ENCODE assay signal across 17 cellular contexts in the genomic region with DNA sequence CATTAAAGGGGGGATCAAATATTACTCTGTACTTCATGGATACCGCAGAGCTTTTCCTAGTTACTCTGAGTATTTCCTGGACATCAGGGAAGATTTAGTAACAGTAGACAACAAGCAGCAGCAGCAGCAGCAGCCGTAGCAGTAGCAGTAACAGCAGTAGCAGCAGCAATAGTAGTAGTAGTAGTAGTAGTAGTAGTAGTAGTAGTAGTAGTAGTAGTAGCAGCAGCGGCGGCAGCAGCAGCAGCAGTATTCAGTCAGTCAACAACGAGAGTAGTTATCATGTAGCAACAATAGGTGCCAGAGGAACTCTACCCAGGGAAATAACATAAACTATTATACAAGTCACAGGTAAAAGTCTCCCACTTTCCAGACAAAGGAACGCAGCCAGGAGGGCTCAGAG. TPM values are rescaled to one million over a fixed set of nuclear protein-coding genes. Genes with fewer than 3 reads are reported as not detected.
DNase-seq lines count a peak whose midpoint lies in the region; ATAC-seq and TF ChIP-seq lines count a peak whose summit lies in the region.
"Had no signal": no experiment of that assay in that cellular context is flagged by ENCODE, and none has a peak within 500 bp of the region (broad histone marks: within the 10 kb centered on the region; RNA-seq: fewer than 3 reads in every experiment).

No MANE protein-coding gene starts in this region.

- H3K36me3 Mint-ChIP-seq in endothelial cell (ENCODE audit: low read depth, unreplicated experiment): no peaks in the 10 kb centered on the region
- no peaks in the 10 kb centered on the region for H3K36me3 Mint-ChIP-seq in neural progenitor cell
- peaks cover 8% of the 10 kb centered on the region for H3K36me3 Mint-ChIP-seq in activated naive CD8-positive, alpha-beta T cell treated with anti-CD3 and anti-CD28 coated beads for 36 hours
- H3K36me3 Mint-ChIP-seq in nephron progenitor cell (ENCODE audit: low read depth): no peaks in the 10 kb centered on the region
- H3K36me3 Mint-ChIP-seq: activated CD8-positive, alpha-beta memory T cell treated with anti-CD3 and anti-CD28 coated beads, Interleukin-2, amount 10 ng/mL, durations not matched to agents 7 days and 5 days had no signal

- intact Hi-C loops in right cardiac atrium (cut with DNase I) (loop anchor here in 1 of 4 donors (10.0 kb wide), 1 partner anchor 64 kb away; no protein-coding TSS in a partner anchor), cardiac septum (cut with DNase I) (loop anchor here (10.0 kb wide), 1 partner anchor 106 kb away; no protein-coding TSS in a partner anchor)

- no peak overlapping the region for H3K4me2 ChIP-seq in neural progenitor cell

- no peaks in the 10 kb centered on the region for H4K20me1 ChIP-seq in neural progenitor cell (ENCODE audit: low read depth)

- no peaks in the 10 kb centered on the region for H3K79me2 ChIP-seq in neural progenitor cell (ENCODE audit: low read depth)

- no peak overlapping the region for H2AFZ ChIP-seq in neural progenitor cell (replicated peaks)

- H3K36me3 ChIP-seq in neural progenitor cell: no peaks in the 10 kb centered on the region
- H3K36me3 ChIP-seq: ovary, Peyer's patch had no signal

- H3K9me3 ChIP-seq in right cardiac atrium (ENCODE audit: control insufficient read depth, low read length) (no peaks in the 10 kb centered on the region), neural progenitor cell (ENCODE audit: low read depth) (no peaks in the 10 kb centered on the region)
- H3K9me3 ChIP-seq: ovary, Peyer's patch had no signal

- peaks cover 16% of the 10 kb centered on the region for H3F3A ChIP-seq in neural progenitor cell (ENCODE audit: low read depth)

- H3K4me1 Mint-ChIP-seq in endothelial cell (ENCODE audit: unreplicated experiment): peaks cover 89% of the 10 kb centered on the region
- peaks cover 38% of the 10 kb centered on the region for H3K4me1 Mint-ChIP-seq in neural progenitor cell
- H3K4me1 Mint-ChIP-seq in activated naive CD8-positive, alpha-beta T cell treated with anti-CD3 and anti-CD28 coated beads for 36 hours: peaks cover 80% of the 10 kb centered on the region
- H3K4me1 Mint-ChIP-seq in nephron progenitor cell: peaks cover 39% of the 10 kb centered on the region

- no peak for DNase-seq in right cardiac atrium
- DNase-seq in cardiac septum (ENCODE audit: low spot score): no peak
- DNase-seq in endothelial cell (ENCODE audit: low spot score): no peak
- no peak for DNase-seq in neural progenitor cell (ENCODE audit: low spot score)
- no peak for DNase-seq in stimulated activated CD4-positive, alpha-beta T cell treated with anti-CD3 and anti-CD28 coated beads, Interleukin-1b, Interleukin-23, amount 100 ng/mL, for 48 hours
- DNase-seq in activated naive CD8-positive, alpha-beta T cell treated with anti-CD3 and anti-CD28 coated beads for 36 hours: no peak
- DNase-seq in nephron progenitor cell: no peak
- DNase-seq: activated CD4-positive, alpha-beta T cell treated with anti-CD3 and anti-CD28 coated beads for 48 hours; activated CD8-positive, alpha-beta memory T cell treated with anti-CD3 and anti-CD28 coated beads, Interleukin-2, amount 10 ng/mL, durations not matched to agents 7 days and 5 days; activated naive CD8-positive, alpha-beta T cell treated with anti-CD3 and anti-CD28 coated beads, Interleukin-2, amount 50 U/mL, for 24 hours; CD8-positive, alpha-beta memory T cell; NCI-H446; ovary; Peyer's patch; stimulated activated CD4-positive, alpha-beta T cell treated with anti-CD3 and anti-CD28 coated beads, Interleukin-4, amount 100 ng/mL, for 1 hour had no signal

- H3K4me1 ChIP-seq in right cardiac atrium (ENCODE audit: control insufficient read depth, insufficient read depth, low read length) (peaks cover 6% of the 10 kb centered on the region), neural progenitor cell (peaks cover 30% of the 10 kb centered on the region)

- no peak overlapping the region for H3K9ac ChIP-seq in neural progenitor cell

- H3K27me3 Mint-ChIP-seq in endothelial cell (ENCODE audit: unreplicated experiment) (no peaks in the 10 kb centered on the region), neural progenitor cell (ENCODE audit: insufficient read depth, low read depth) (peaks cover 3% of the 10 kb centered on the region), nephron progenitor cell (ENCODE audit: low read depth, poor library complexity) (no peaks in the 10 kb centered on the region)
- no peaks in the 10 kb centered on the region for H3K27me3 Mint-ChIP-seq in activated naive CD8-positive, alpha-beta T cell treated with anti-CD3 and anti-CD28 coated beads for 36 hours
- H3K27me3 Mint-ChIP-seq: activated CD8-positive, alpha-beta memory T cell treated with anti-CD3 and anti-CD28 coated beads, Interleukin-2, amount 10 ng/mL, durations not matched to agents 7 days and 5 days; activated naive CD8-positive, alpha-beta T cell treated with anti-CD3 and anti-CD28 coated beads, Interleukin-2, amount 50 U/mL, for 24 hours; CD8-positive, alpha-beta memory T cell had no signal

- TF ChIP-seq CTCF in endothelial cell (IDR thresholded peaks at IDR 0.05; ENCODE audit: unreplicated experiment) (no peak), neural progenitor cell (IDR thresholded peaks at IDR 0.05) (no peak), nephron progenitor cell (IDR thresholded peaks at IDR 0.05) (no peak)

- H3K27me3 ChIP-seq in right cardiac atrium (ENCODE audit: control insufficient read depth, insufficient read depth) (no peaks in the 10 kb centered on the region), neural progenitor cell (no peaks in the 10 kb centered on the region)
- H3K27me3 ChIP-seq: ovary, Peyer's patch had no signal

- H3K4me3 ChIP-seq in right cardiac atrium (ENCODE audit: low read length) (no peak overlapping the region), neural progenitor cell (no peak overlapping the region)
- H3K4me3 ChIP-seq: ovary had no signal

- H3K9me3 Mint-ChIP-seq in endothelial cell (ENCODE audit: unreplicated experiment) (no peaks in the 10 kb centered on the region), neural progenitor cell (no peaks in the 10 kb centered on the region), nephron progenitor cell (no peaks in the 10 kb centered on the region)
- no peaks in the 10 kb centered on the region for H3K9me3 Mint-ChIP-seq in activated naive CD8-positive, alpha-beta T cell treated with anti-CD3 and anti-CD28 coated beads for 36 hours
- H3K9me3 Mint-ChIP-seq: activated naive CD8-positive, alpha-beta T cell treated with anti-CD3 and anti-CD28 coated beads, Interleukin-2, amount 50 U/mL, for 24 hours; CD8-positive, alpha-beta memory T cell had no signal

- ATAC-seq in right cardiac atrium: no peak
- ATAC-seq in HG02759 (IDR thresholded peaks at IDR 0.05; ENCODE audit: unreplicated experiment): no peak
- ATAC-seq: activated CD8-positive, alpha-beta memory T cell treated with anti-CD3 and anti-CD28 coated beads, Interleukin-2, amount 10 ng/mL, durations not matched to agents 7 days and 5 days; activated naive CD8-positive, alpha-beta T cell treated with anti-CD3 and anti-CD28 coated beads, Interleukin-2, amount 50 U/mL, for 24 hours had no signal

- WGBS in right cardiac atrium: 67% methylated on average over 6 of the region's 6 CpGs

- peak overlapping the region; percentile 36 for H3K27ac ChIP-seq in right cardiac atrium (ENCODE audit: low read length)
- H3K27ac ChIP-seq in neural progenitor cell: no peak overlapping the region
- H3K27ac ChIP-seq: HL-60, Peyer's patch had no signal

- peak overlapping the region; percentile 68 for H3K27ac Mint-ChIP-seq in endothelial cell (ENCODE audit: unreplicated experiment)
- H3K27ac Mint-ChIP-seq in neural progenitor cell: peak overlapping the region; percentile 18
- no peak overlapping the region for H3K27ac Mint-ChIP-seq in activated naive CD8-positive, alpha-beta T cell treated with anti-CD3 and anti-CD28 coated beads for 36 hours
- no peak overlapping the region for H3K27ac Mint-ChIP-seq in nephron progenitor cell
- H3K27ac Mint-ChIP-seq: activated CD8-positive, alpha-beta memory T cell treated with anti-CD3 and anti-CD28 coated beads, Interleukin-2, amount 10 ng/mL, durations not matched to agents 7 days and 5 days; activated naive CD8-positive, alpha-beta T cell treated with anti-CD3 and anti-CD28 coated beads, Interleukin-2, amount 50 U/mL, for 24 hours had no signal

- no peak overlapping the region for H3K4me3 Mint-ChIP-seq in endothelial cell (ENCODE audit: unreplicated experiment)
- H3K4me3 Mint-ChIP-seq in neural progenitor cell: no peak overlapping the region
- no peak overlapping the region for H3K4me3 Mint-ChIP-seq in activated naive CD8-positive, alpha-beta T cell treated with anti-CD3 and anti-CD28 coated beads for 36 hours
- no peak overlapping the region for H3K4me3 Mint-ChIP-seq in nephron progenitor cell
- H3K4me3 Mint-ChIP-seq: activated CD8-positive, alpha-beta memory T cell treated with anti-CD3 and anti-CD28 coated beads, Interleukin-2, amount 10 ng/mL, durations not matched to agents 7 days and 5 days; activated naive CD8-positive, alpha-beta T cell treated with anti-CD3 and anti-CD28 coated beads, Interleukin-2, amount 50 U/mL, for 24 hours; CD8-positive, alpha-beta memory T cell had no signal

RNA-seq across cellular contexts. Expression of gene DOCK9, which starts 1.1 kb away (rescaled TPM):
- total RNA-seq in right cardiac atrium (10 to 100 TPM; 39.4 to 59.7 (median 57.2) TPM), cardiac septum (30.6 TPM), endothelial cell (ENCODE audit: unreplicated experiment) (339 TPM), neural progenitor cell (ENCODE audit: low replicate concordance) (16.6 and 20.3 TPM in 2 replicates)
- polyA plus RNA-seq in right cardiac atrium: 26.8 TPM
- total RNA-seq in activated naive CD8-positive, alpha-beta T cell treated with anti-CD3 and anti-CD28 coated beads for 36 hours: 10 to 100 TPM; 31.9 to 33.5 TPM

Comparison
In these comparisons a context has a peak if more than half of its experiments do, and no peak if none do; other contexts are left out.
1. H3K27ac Mint-ChIP-seq: peak in endothelial cell (single experiment) and neural progenitor cell (single experiment); none in activated naive CD8-positive, alpha-beta T cell treated with anti-CD3 and anti-CD28 coated beads for 36 hours (single experiment) and nephron progenitor cell (single experiment).